8 cellular contexts compared by ENCODE assay signal in the genomic region with DNA sequence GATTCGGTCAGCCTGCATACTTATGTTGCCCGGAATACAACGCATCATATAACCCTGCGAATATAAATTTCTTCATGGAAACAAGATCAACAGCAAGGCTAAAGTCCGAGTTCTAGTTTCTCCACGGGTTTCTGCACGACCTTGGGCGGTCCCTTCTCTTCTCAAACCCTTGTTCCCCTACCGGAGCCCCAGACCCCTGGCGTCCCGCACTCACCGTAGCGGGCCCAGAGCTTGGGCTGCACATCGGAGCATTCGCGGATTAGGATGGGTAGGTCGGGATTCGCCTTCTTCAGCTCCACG. TPM values are rescaled to one million over a fixed set of nuclear protein-coding genes. Genes with fewer than 3 reads are reported as not detected.
DNase-seq lines count a peak whose midpoint lies in the region; FAIRE-seq and TF ChIP-seq lines count a peak whose summit lies in the region.

No MANE protein-coding gene starts in this region.

- H4K20me1 ChIP-seq in DOHH2 (ENCODE audit: control insufficient read depth, insufficient read depth, low read depth, low read length) (0 out of 2 replicates have a peak, but pooled peaks cover 7% of the 10 kb centered on the region), H1 (replicated peaks in 1 of 2; ENCODE audit: control insufficient read depth in 1 of 2, insufficient read depth in 2 of 2, low read length in 2 of 2) (peaks cover 0 to 4% of the 10 kb centered on the region in 2 experiments)

- WGBS in H1 (ENCODE audit: extremely low coverage in 1 of 2, insufficient coverage in 1 of 2, insufficient read length in 1 of 2, insufficient replicate concordance in 2 of 2, low coverage in 1 of 2, low lambda C conversion rate in 2 of 2, missing lambda C conversion rate in 1 of 2), 2 experiments = 11% methylated on average over 19 of the region's 19 CpGs; no CpG with 5 or more reads in 1 of the 2 experiments

- peak overlapping the region; percentile 22 for H3K56ac ChIP-seq in H1 (replicated peaks; ENCODE audit: insufficient read length, low read depth, low read length)

- no peak overlapping the region for H3K23ac ChIP-seq in H1 (ENCODE audit: insufficient read length)

- peaks cover 83% of the 10 kb centered on the region for H3K36me3 ChIP-seq in DOHH2 (ENCODE audit: control insufficient read depth, low read length)
- peaks cover 12 to 42% (median 32%) of the 10 kb centered on the region in 4 experiments for H3K36me3 ChIP-seq in H1 (ENCODE audit: control insufficient read depth in 2 of 4, insufficient read depth in 4 of 4, low read length in 3 of 4)
- peaks cover 56% of the 10 kb centered on the region for H3K36me3 ChIP-seq in neuron (ENCODE audit: insufficient read depth, low read length)

- CTCF ChIA-PET in H1 (lab: Charles Lee; ENCODE audit: partially characterized antibody) = interaction anchor here (0.8 to 1.6 kb wide), 12 partner anchors 8 to 402 kb away, joined by 3 to 6 read pairs (median 4); partner anchors contain the start of genes HARS1 and HARS2

- no peak overlapping the region for H4K91ac ChIP-seq in H1 (replicated peaks; ENCODE audit: insufficient read length, low read length)

- TF ChIP-seq RAD21 in H1 (IDR thresholded peaks at IDR 0.05 in 1 of 2, conservative IDR thresholded peaks at IDR 0.05 in 1 of 2; ENCODE audit: low read depth in 2 of 2, low read length in 2 of 2) = no peak

- no peaks in the 10 kb centered on the region for H3K79me1 ChIP-seq in H1 (ENCODE audit: low read depth, low read length)

- H2AK5ac ChIP-seq in H1 (ENCODE audit: low read depth, low read length) = no peak overlapping the region

- no peak for FAIRE-seq in H1 (lab: Jason Lieb, UNC)

- H3K14ac ChIP-seq in H1 (ENCODE audit: insufficient read length) = no peak overlapping the region

- H3K27ac ChIP-seq in DOHH2 (ENCODE audit: low read depth, low read length) (peak overlapping the region; percentile 32), H1 (ENCODE audit: low read depth, low read length) (peak overlapping the region; percentile 26; the same call in 1 of the 2 replicates)

- H4K8ac ChIP-seq in H1 (ENCODE audit: extremely low read depth, insufficient read depth, low read length) = no peak overlapping the region

- DNase-seq in NB4 (ENCODE audit: low read depth) (no peak), H1 (ENCODE audit: low read depth in 1 of 2, low spot score in 2 of 2) (no peak), NCI-H510A (lab: John Stamatoyannopoulos, UW) (no peak), germinal center (ENCODE audit: low spot score) (no peak), CD1c-positive myeloid dendritic cell (ENCODE audit: extremely low spot score) (no peak)
- DNase-seq in activated CD8-positive, alpha-beta memory T cell treated with anti-CD3 and anti-CD28 coated beads for 24 hours = no peak

- H3K79me2 ChIP-seq in DOHH2 (ENCODE audit: control insufficient read depth, low read length) (peaks cover 64% of the 10 kb centered on the region), H1 (ENCODE audit: control insufficient read depth in 1 of 2, insufficient read depth in 2 of 2, low read length in 2 of 2) (peaks cover 5 to 18% of the 10 kb centered on the region in 2 experiments; a peak in 3 of 4 replicates)

- H2BK15ac ChIP-seq in H1 (ENCODE audit: low read length) = no peak overlapping the region

- no peak overlapping the region for H2BK120ac ChIP-seq in H1 (replicated peaks; ENCODE audit: low read depth, low read length)

- H2BK12ac ChIP-seq in H1 (ENCODE audit: low read depth, low read length) = no peak overlapping the region

- H3K9ac ChIP-seq in H1 (replicated peaks in 1 of 4; ENCODE audit: extremely low read depth in 1 of 4, low read depth in 3 of 4, low read length in 3 of 4) = peak overlapping the region; percentile 65 to 86 (median 78)

- 0 out of 2 replicates have a peak, but pooled peaks cover 3% of the 10 kb centered on the region for H3F3A ChIP-seq in DOHH2 (ENCODE audit: control insufficient read depth, insufficient read depth)

- no peak overlapping the region for H3K18ac ChIP-seq in H1 (ENCODE audit: extremely low read depth, low read length)

- H3K4me1 ChIP-seq in DOHH2 (ENCODE audit: control insufficient read depth, low read length) = peaks cover 20% of the 10 kb centered on the region
- peaks cover 0 to 4% (median 0%) of the 10 kb centered on the region in 4 experiments; a peak in 2 of 7 replicates for H3K4me1 ChIP-seq in H1 (replicated peaks in 1 of 4; ENCODE audit: control insufficient read depth in 3 of 4, insufficient read depth in 4 of 4, low read length in 3 of 4)
- H3K4me1 ChIP-seq in neuron (ENCODE audit: insufficient read depth, low read length) = peaks cover 14% of the 10 kb centered on the region

- H2AFZ ChIP-seq in H1 (ENCODE audit: low read length) (no peak overlapping the region), neuron (ENCODE audit: low read depth, low read length) (no peak overlapping the region)

- H3K4me3 ChIP-seq in DOHH2 (ENCODE audit: low read length) (peak overlapping the region; percentile 96), NB4 (ENCODE audit: low read depth, low read length) (peak overlapping the region; percentile 98), H1 (ENCODE audit: extremely low read depth in 1 of 4, insufficient read depth in 2 of 4, low read depth in 3 of 4, low read length in 4 of 4) (peak overlapping the region; percentile 63 to 86 (median 78)), neuron (ENCODE audit: low read length) (peak overlapping the region; percentile 87)

- H2BK5ac ChIP-seq in H1 (ENCODE audit: low read depth, low read length) = no peak overlapping the region

- H3K9me2 ChIP-seq in DOHH2 (replicated peaks; ENCODE audit: control insufficient read depth, low read length) = no peaks in the 10 kb centered on the region

- H3K27me3 ChIP-seq in DOHH2 (ENCODE audit: control insufficient read depth, low read length) (no peaks in the 10 kb centered on the region), H1 (replicated peaks in 1 of 4; ENCODE audit: control insufficient read depth in 3 of 4, extremely low read depth in 1 of 4, insufficient read depth in 3 of 4, low read length in 3 of 4) (no peaks in the 10 kb centered on the region), neuron (ENCODE audit: insufficient read depth, low read length) (no peaks in the 10 kb centered on the region)

- no peak overlapping the region for H4K5ac ChIP-seq in H1 (ENCODE audit: insufficient read length, low read depth, low read length)

- POLR2A ChIA-PET in H1 (lab: Charles Lee; ENCODE audit: partially characterized antibody) = interaction anchor here (0.7 to 7.9 kb wide), 24 partner anchors 8 to 477 kb away, joined by 3 to 87 read pairs (median 6); partner anchors contain the start of genes APBB3, DND1, EIF4EBP3 and HARS1

- no peak overlapping the region for H3K4ac ChIP-seq in H1 (replicated peaks; ENCODE audit: insufficient read length, low read depth, low read length)

- H3K23me2 ChIP-seq in H1 (ENCODE audit: low read depth, low read length) = peaks cover 5% of the 10 kb centered on the region; the same call in 1 of the 2 replicates

- TF ChIP-seq EP300 in H1 (IDR thresholded peaks at IDR 0.05; ENCODE audit: borderline replicate concordance in 1 of 2, low read depth in 2 of 2, low read length in 2 of 2) = no peak

- no peak overlapping the region for H2BK20ac ChIP-seq in H1 (ENCODE audit: low read length)

- TF ChIP-seq CTCF in DOHH2 (IDR thresholded peaks at IDR 0.05; ENCODE audit: low read depth, low read length, poor library complexity, severe bottlenecking) = no peak
- TF ChIP-seq CTCF in NB4 (IDR thresholded peaks at IDR 0.05; ENCODE audit: low read depth, low read length) = no peak
- no peak for TF ChIP-seq CTCF in H1 (IDR thresholded peaks at IDR 0.05; ENCODE audit: control extremely low read depth in 1 of 3, insufficient read depth in 1 of 3, low read depth in 1 of 3, low read length in 3 of 3)

- no peaks in the 10 kb centered on the region for H3K9me3 ChIP-seq in DOHH2 (ENCODE audit: control insufficient read depth, insufficient read depth, low read length)
- H3K9me3 ChIP-seq in H1 (ENCODE audit: insufficient read depth in 2 of 2, low read depth in 1 of 2, low read length in 1 of 2) = no peaks in the 10 kb centered on the region
- H3K9me3 ChIP-seq in neuron (ENCODE audit: low read length) = no peaks in the 10 kb centered on the region

- TF ChIP-seq POLR2A in NB4 (IDR thresholded peaks at IDR 0.05; ENCODE audit: extremely low read depth, insufficient read length) = no peak
- no peak for TF ChIP-seq POLR2A in H1 (IDR thresholded peaks at IDR 0.05; ENCODE audit: control extremely low read depth in 1 of 2, low read depth in 2 of 2, low read length in 2 of 2)

- peak overlapping the region; percentile 64 for H3K4me2 ChIP-seq in DOHH2 (ENCODE audit: low read length)
- H3K4me2 ChIP-seq in H1 (ENCODE audit: insufficient read depth in 1 of 2, low read depth in 2 of 2, low read length in 2 of 2) = peak overlapping the region; percentile 80 to 81

RNA-seq across cellular contexts. Expression of gene NDUFA2, which starts 0.4 kb away (rescaled TPM):
- total RNA-seq in H1 (2021; fragmentation: NEBNext Ultra II Directional; extraction: Animal tissue kit (Norgen Biotek cat#: 25700)) = 75.2 and 77.1 TPM in 2 replicates
- 146 and 154 TPM in 2 replicates for polyA plus RNA-seq in H1 (2011; rRNA removed)
- 160 TPM for polyA plus RNA-seq in H1 (2011; cell fraction: cytosol; rRNA removed)
- polyA plus RNA-seq in H1 (2011; cell fraction: nucleus; rRNA removed) = 101 TPM
- 115 to 141 TPM (median 125 TPM) in 4 replicates for polyA plus RNA-seq in H1 (2012, experiment 1 of 2)
- 153 TPM for polyA plus RNA-seq in H1 (2012, experiment 2 of 2)
- 146 TPM for polyA plus RNA-seq in H1 (2013, experiment 1 of 2)
- 141 TPM for polyA plus RNA-seq in H1 (2013, experiment 2 of 2)
- 14.0 and 14.1 TPM in 2 replicates for polyA minus RNA-seq in H1 (2011; rRNA and poly(A)+ RNA removed)
- 23.7 TPM for polyA minus RNA-seq in H1 (2011; cell fraction: cytosol; rRNA and poly(A)+ RNA removed)
- polyA minus RNA-seq in H1 (2011; cell fraction: nucleus; rRNA and poly(A)+ RNA removed) = 26.5 TPM

RNA-seq across cellular contexts. Expression of gene IK, which starts 0.6 kb away (rescaled TPM):
- 57.4 and 63.4 TPM in 2 replicates for total RNA-seq in H1 (2021; fragmentation: NEBNext Ultra II Directional; extraction: Animal tissue kit (Norgen Biotek cat#: 25700))
- polyA plus RNA-seq in H1 (2011; rRNA removed) = 25.3 and 41.7 TPM in 2 replicates
- 68.2 TPM for polyA plus RNA-seq in H1 (2011; cell fraction: cytosol; rRNA removed)
- polyA plus RNA-seq in H1 (2011; cell fraction: nucleus; rRNA removed) = 40.4 TPM
- 72.5 to 106 TPM (median 80.1 TPM) in 4 replicates for polyA plus RNA-seq in H1 (2012, experiment 1 of 2)
- polyA plus RNA-seq in H1 (2012, experiment 2 of 2) = 12.2 TPM
- polyA plus RNA-seq in H1 (2013, experiment 1 of 2) = 79.1 TPM
- 76.3 TPM for polyA plus RNA-seq in H1 (2013, experiment 2 of 2)
- 30.8 and 43.1 TPM in 2 replicates for polyA minus RNA-seq in H1 (2011; rRNA and poly(A)+ RNA removed)
- 32.4 TPM for polyA minus RNA-seq in H1 (2011; cell fraction: cytosol; rRNA and poly(A)+ RNA removed)
- 38.0 TPM for polyA minus RNA-seq in H1 (2011; cell fraction: nucleus; rRNA and poly(A)+ RNA removed)

RNA-seq across cellular contexts. Expression of gene TMCO6, which starts 7.7 kb away (rescaled TPM):
- 21.9 and 29.0 TPM in 2 replicates for total RNA-seq in H1 (2021; fragmentation: NEBNext Ultra II Directional; extraction: Animal tissue kit (Norgen Biotek cat#: 25700))
- polyA plus RNA-seq in H1 (2011; rRNA removed) = 40.9 and 53.6 TPM in 2 replicates
- polyA plus RNA-seq in H1 (2011; cell fraction: cytosol; rRNA removed) = 60.7 TPM
- 150 TPM for polyA plus RNA-seq in H1 (2011; cell fraction: nucleus; rRNA removed)
- polyA plus RNA-seq in H1 (2012, experiment 1 of 2) = 18.6 to 36.7 TPM (median 30.0 TPM) in 4 replicates
- polyA plus RNA-seq in H1 (2012, experiment 2 of 2) = 23.3 TPM
- 21.1 TPM for polyA plus RNA-seq in H1 (2013, experiment 1 of 2)
- polyA plus RNA-seq in H1 (2013, experiment 2 of 2) = 20.3 TPM
- polyA minus RNA-seq in H1 (2011; rRNA and poly(A)+ RNA removed) = 28.2 and 35.4 TPM in 2 replicates
- 10.3 TPM for polyA minus RNA-seq in H1 (2011; cell fraction: cytosol; rRNA and poly(A)+ RNA removed)
- 49.2 TPM for polyA minus RNA-seq in H1 (2011; cell fraction: nucleus; rRNA and poly(A)+ RNA removed)

RNA-seq across cellular contexts. Expression of gene CD14, which starts 14.0 kb away (rescaled TPM):
- 0.48 TPM in 1 of 2 replicates, not detected in the other for total RNA-seq in H1 (2021; fragmentation: NEBNext Ultra II Directional; extraction: Animal tissue kit (Norgen Biotek cat#: 25700))
- 0.15 and 0.24 TPM in 2 replicates for polyA plus RNA-seq in H1 (2011; rRNA removed)
- 0.16 TPM for polyA plus RNA-seq in H1 (2011; cell fraction: cytosol; rRNA removed)
- 0.27 TPM for polyA plus RNA-seq in H1 (2011; cell fraction: nucleus; rRNA removed)
- 0.12 to 0.13 TPM in 2 of 4 replicates, not detected in the others for polyA plus RNA-seq in H1 (2012, experiment 1 of 2)
- not detected for polyA plus RNA-seq in H1 (2012, experiment 2 of 2)
- polyA plus RNA-seq in H1 (2013, experiment 1 of 2) = 0.08 TPM
- polyA plus RNA-seq in H1 (2013, experiment 2 of 2) = not detected
- polyA minus RNA-seq in H1 (2011; rRNA and poly(A)+ RNA removed) = not detected in 2 replicates
- polyA minus RNA-seq in H1 (2011; cell fraction: cytosol; rRNA and poly(A)+ RNA removed) = not detected
- polyA minus RNA-seq in H1 (2011; cell fraction: nucleus; rRNA and poly(A)+ RNA removed) = not detected

RNA-seq across cellular contexts. Expression of gene WDR55, which starts 17.7 kb away (rescaled TPM):
- 22.7 and 22.8 TPM in 2 replicates for total RNA-seq in H1 (2021; fragmentation: NEBNext Ultra II Directional; extraction: Animal tissue kit (Norgen Biotek cat#: 25700))
- 15.3 and 19.5 TPM in 2 replicates for polyA plus RNA-seq in H1 (2011; rRNA removed)
- 20.9 TPM for polyA plus RNA-seq in H1 (2011; cell fraction: cytosol; rRNA removed)
- 22.3 TPM for polyA plus RNA-seq in H1 (2011; cell fraction: nucleus; rRNA removed)
- 17.2 to 21.3 TPM (median 19.7 TPM) in 4 replicates for polyA plus RNA-seq in H1 (2012, experiment 1 of 2)
- polyA plus RNA-seq in H1 (2012, experiment 2 of 2) = 14.6 TPM
- polyA plus RNA-seq in H1 (2013, experiment 1 of 2) = 13.0 TPM
- polyA plus RNA-seq in H1 (2013, experiment 2 of 2) = 12.8 TPM
- polyA minus RNA-seq in H1 (2011; rRNA and poly(A)+ RNA removed) = 17.3 and 19.8 TPM in 2 replicates
- 11.5 TPM for polyA minus RNA-seq in H1 (2011; cell fraction: cytosol; rRNA and poly(A)+ RNA removed)
- polyA minus RNA-seq in H1 (2011; cell fraction: nucleus; rRNA and poly(A)+ RNA removed) = 16.8 TPM
